ENCODE assay signal across 18 cellular contexts in the genomic region with DNA sequence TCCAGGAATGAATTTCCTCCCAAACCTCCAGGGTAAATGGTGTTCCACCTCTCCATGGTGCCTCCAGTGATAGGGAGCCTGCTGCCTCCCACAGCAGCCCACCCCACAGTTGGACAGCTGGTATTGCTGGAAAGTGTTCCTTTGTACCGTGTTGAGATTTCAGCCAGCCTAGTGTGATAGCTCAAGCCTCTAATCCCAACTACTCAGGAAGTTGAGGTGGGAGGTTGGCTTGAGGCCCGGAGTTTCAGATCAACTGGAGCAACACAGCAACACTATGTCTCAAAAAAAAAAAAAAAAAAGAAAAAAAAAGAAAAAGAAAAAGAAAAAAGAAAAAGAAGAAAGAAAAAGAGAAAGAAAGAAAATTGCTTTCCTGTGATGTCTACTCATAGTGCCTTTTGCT.
"Had no signal": no experiment of that assay in that cellular context is flagged by ENCODE, and none has a peak within 500 bp of the region (broad histone marks: within the 10 kb centered on the region; RNA-seq: fewer than 3 reads in every experiment).

No MANE protein-coding gene starts in this region.

- H3K27me3 ChIP-seq: colonic mucosa, gastrocnemius medialis had no signal

- H3K36me3 ChIP-seq: colonic mucosa, esophagus muscularis mucosa, gastrocnemius medialis, heart right ventricle, left lung, lower lobe of right lung had no signal

- H3K9me3 ChIP-seq: colonic mucosa, esophagus muscularis mucosa, gastrocnemius medialis, heart right ventricle, left lung, lower lobe of right lung had no signal

- H3K4me1 ChIP-seq: colonic mucosa, esophagus muscularis mucosa, gastrocnemius medialis, heart right ventricle, left lung, lower lobe of right lung had no signal

- H3K27ac ChIP-seq: colonic mucosa, dorsolateral prefrontal cortex, esophagus muscularis mucosa, gastrocnemius medialis, heart right ventricle, left lung, lower lobe of right lung had no signal

- DNase-seq: colonic mucosa; dermis blood vessel endothelial cell; effector CD4-positive, alpha-beta T cell; effector memory CD4-positive, alpha-beta T cell; foreskin fibroblast; foreskin melanocyte; gastrocnemius medialis; glutamatergic neuron; head of caudate nucleus; heart right ventricle; hippocampal formation; left cardiac atrium; left lung; left ventricle myocardium superior; lower lobe of right lung; mesenchymal stem cell had no signal

- H3K4me3 ChIP-seq: colonic mucosa, dorsolateral prefrontal cortex, esophagus muscularis mucosa, gastrocnemius medialis, heart right ventricle, left lung, lower lobe of right lung had no signal
